15 cellular contexts compared by ENCODE assay signal in the genomic region with DNA sequence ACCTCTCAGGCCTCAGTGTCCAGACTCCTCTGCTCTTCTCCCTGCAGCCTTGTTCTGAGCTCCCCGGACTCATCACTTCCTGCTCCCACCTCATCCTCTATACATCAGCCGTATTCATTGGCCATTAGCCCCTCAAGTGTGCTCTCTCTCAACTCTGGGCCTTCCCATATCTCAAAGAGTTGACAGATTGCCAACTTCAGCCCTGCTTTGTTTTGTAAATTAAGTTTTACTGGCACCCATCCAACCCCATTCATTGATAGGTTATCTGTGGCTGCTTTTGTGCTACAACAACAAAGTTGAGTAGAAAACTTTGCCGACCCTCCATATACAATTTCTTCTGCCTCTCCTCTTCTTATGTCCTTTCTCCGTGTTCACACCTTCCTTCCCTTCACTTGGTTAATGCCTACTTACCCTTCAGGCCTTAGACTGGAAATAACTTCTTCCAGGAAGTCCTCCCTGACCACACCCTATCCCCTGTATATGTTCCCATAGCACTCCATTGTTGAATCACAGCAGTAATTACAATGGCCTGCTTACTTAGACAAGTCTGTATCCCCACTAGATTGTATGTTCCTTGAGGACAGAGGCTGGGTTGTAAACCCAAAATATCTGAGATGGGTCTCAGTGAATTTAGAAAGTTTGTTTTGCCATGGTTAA.
DNase-seq lines count a peak whose midpoint lies in the region; ATAC-seq, FAIRE-seq and TF ChIP-seq lines count a peak whose summit lies in the region.
"Had no signal": no experiment of that assay in that cellular context is flagged by ENCODE, and none has a peak within 500 bp of the region (broad histone marks: within the 10 kb centered on the region; RNA-seq: fewer than 3 reads in every experiment).

No MANE protein-coding gene starts in this region.

- no peak overlapping the region for H4K91ac ChIP-seq in neuronal stem cell (ENCODE audit: low read depth, low read length, poor library complexity)

- H3K79me1 ChIP-seq in neuronal stem cell (ENCODE audit: low read depth, low read length): no peaks in the 10 kb centered on the region

- H3K9ac ChIP-seq in Karpas-422 (ENCODE audit: low read length): no peak overlapping the region
- H3K9ac ChIP-seq in astrocyte (ENCODE audit: low read length): no peak overlapping the region
- H3K9ac ChIP-seq in neuronal stem cell (ENCODE audit: low read depth, low read length, poor library complexity): no peak overlapping the region

- no peak overlapping the region for H2AK5ac ChIP-seq in neuronal stem cell (ENCODE audit: low read depth, low read length)

- H3K36me3 ChIP-seq in BE2C (no peaks in the 10 kb centered on the region), Karpas-422 (ENCODE audit: insufficient read depth, low read length) (no peaks in the 10 kb centered on the region), astrocyte (ENCODE audit: insufficient read depth, low read length) (no peaks in the 10 kb centered on the region), neuronal stem cell (replicated peaks in 1 of 2; ENCODE audit: control insufficient read depth in 2 of 2, insufficient read depth in 2 of 2, low read length in 2 of 2) (no peaks in the 10 kb centered on the region)

- H3K27ac ChIP-seq in Karpas-422 (ENCODE audit: low read length): no peak overlapping the region
- H3K27ac ChIP-seq in astrocyte (ENCODE audit: low read depth, low read length): no peak overlapping the region
- no peak overlapping the region for H3K27ac ChIP-seq in neuronal stem cell (replicated peaks; ENCODE audit: low read length)

- H3K27me3 ChIP-seq in BE2C (no peaks in the 10 kb centered on the region), Karpas-422 (ENCODE audit: low read length) (no peaks in the 10 kb centered on the region), astrocyte (ENCODE audit: insufficient read depth, low read length) (no peaks in the 10 kb centered on the region), neuronal stem cell (ENCODE audit: control insufficient read depth in 3 of 3, insufficient read depth in 3 of 3, low read depth in 1 of 3, low read length in 3 of 3) (no peaks in the 10 kb centered on the region)

- H3K79me2 ChIP-seq in Karpas-422 (ENCODE audit: low read length) (no peaks in the 10 kb centered on the region), astrocyte (ENCODE audit: insufficient read depth, low read length) (no peaks in the 10 kb centered on the region)

- H3K27me3 Mint-ChIP-seq in astrocyte (ENCODE audit: low read depth, unreplicated experiment): peaks cover 6% of the 10 kb centered on the region

- no peak for FAIRE-seq in astrocyte (lab: Jason Lieb, UNC)
- FAIRE-seq: H54 had no signal

- H3K4me3 Mint-ChIP-seq in astrocyte (ENCODE audit: unreplicated experiment): no peak overlapping the region
- H3K4me3 Mint-ChIP-seq: CD8-positive, alpha-beta memory T cell had no signal

- ATAC-seq in HG02623 (IDR thresholded peaks at IDR 0.05; ENCODE audit: unreplicated experiment): no peak
- ATAC-seq in HG03565 (IDR thresholded peaks at IDR 0.05; ENCODE audit: unreplicated experiment): no peak

- H2BK120ac ChIP-seq in neuronal stem cell (ENCODE audit: low read depth, low read length): no peak overlapping the region

- TF ChIP-seq CTCF in BE2C (IDR thresholded peaks at IDR 0.05; ENCODE audit: low read depth, low read length) (no peak), astrocyte (IDR thresholded peaks at IDR 0.05; ENCODE audit: insufficient read depth, low read depth, low read length) (no peak)

- H2BK12ac ChIP-seq in neuronal stem cell (ENCODE audit: low read length): no peak overlapping the region

- no peaks in the 10 kb centered on the region for H3K9me2 ChIP-seq in Karpas-422 (replicated peaks; ENCODE audit: insufficient read depth, low read length)

- no peak overlapping the region for H2BK15ac ChIP-seq in neuronal stem cell (ENCODE audit: low read length)

- peaks cover 8% of the 10 kb centered on the region for H3K9me3 Mint-ChIP-seq in astrocyte (ENCODE audit: unreplicated experiment)
- H3K9me3 Mint-ChIP-seq: CD8-positive, alpha-beta memory T cell had no signal

- H3K36me3 Mint-ChIP-seq in astrocyte (ENCODE audit: low read depth, unreplicated experiment): no peaks in the 10 kb centered on the region

- WGBS in neuronal stem cell (ENCODE audit: extremely low coverage in 2 of 2, insufficient read length in 2 of 2, insufficient replicate concordance in 1 of 2), 2 donors: no CpG with 5 or more reads among the region's 4 CpGs

- no peak overlapping the region for H3K14ac ChIP-seq in neuronal stem cell (ENCODE audit: low read length)

- H4K8ac ChIP-seq in neuronal stem cell (ENCODE audit: low read depth, low read length): no peak overlapping the region

- H3K18ac ChIP-seq in neuronal stem cell (ENCODE audit: low read length): no peak overlapping the region

- no peak overlapping the region for H3K23ac ChIP-seq in neuronal stem cell (ENCODE audit: low read depth, low read length, poor library complexity)

- H3K4me1 Mint-ChIP-seq in astrocyte (ENCODE audit: low read depth, unreplicated experiment): no peaks in the 10 kb centered on the region
- H3K4me1 Mint-ChIP-seq: CD8-positive, alpha-beta memory T cell had no signal

- H3K4me1 ChIP-seq in BE2C: peaks cover 24% of the 10 kb centered on the region
- H3K4me1 ChIP-seq in Karpas-422 (ENCODE audit: low read length): 0 out of 2 replicates have a peak, but pooled peaks cover 3% of the 10 kb centered on the region
- no peaks in the 10 kb centered on the region for H3K4me1 ChIP-seq in astrocyte (ENCODE audit: insufficient read depth, low read length)
- peaks cover 0 to 2% of the 10 kb centered on the region in 2 donors for H3K4me1 ChIP-seq in neuronal stem cell (ENCODE audit: control insufficient read depth in 2 of 2, insufficient read depth in 1 of 2, low read depth in 1 of 2, low read length in 2 of 2)

- no peak overlapping the region for H2AFZ ChIP-seq in Karpas-422 (ENCODE audit: low read length)
- H2AFZ ChIP-seq in astrocyte (ENCODE audit: low read depth, low read length): peak overlapping the region; percentile 52
- no peak overlapping the region for H2AFZ ChIP-seq in neuronal stem cell (ENCODE audit: low read length)

- no peak overlapping the region for H3K4me2 ChIP-seq in Karpas-422 (ENCODE audit: low read depth, low read length, poor library complexity, severe bottlenecking)
- H3K4me2 ChIP-seq in astrocyte (ENCODE audit: low read length): no peak overlapping the region
- no peak overlapping the region for H3K4me2 ChIP-seq in neuronal stem cell (ENCODE audit: insufficient read depth, low read length, poor library complexity, severe bottlenecking)

- peak; percentile 66 for DNase-seq in BE2C
- DNase-seq in Karpas-422: peak; percentile 39
- no peak for DNase-seq in astrocyte (ENCODE audit: low read depth)
- peak; percentile 12 to 31 for DNase-seq in lung microvascular endothelial cell (ENCODE audit: low read depth in 2 of 2)
- DNase-seq in SK-N-DZ (ENCODE audit: low spot score): no peak
- DNase-seq in neuronal stem cell (ENCODE audit: low spot score): no peak
- DNase-seq: CD8-positive, alpha-beta memory T cell; DMS153; EL; NCI-H146; NCI-H2081 treated with DMSO at 0.1 percent for 48 hours; NCI-H345 had no signal

- no peak overlapping the region for H3K4ac ChIP-seq in neuronal stem cell (ENCODE audit: low read length)

- no peak overlapping the region for H3K4me3 ChIP-seq in BE2C (ENCODE audit: low read depth, low read length)
- no peak overlapping the region for H3K4me3 ChIP-seq in Karpas-422 (ENCODE audit: low read length)
- H3K4me3 ChIP-seq in astrocyte (ENCODE audit: insufficient read depth, low read depth, low read length): no peak overlapping the region
- H3K4me3 ChIP-seq in neuronal stem cell (ENCODE audit: low read length in 2 of 2): no peak overlapping the region

- H4K20me1 ChIP-seq in Karpas-422 (ENCODE audit: insufficient read depth, low read depth, low read length) (no peaks in the 10 kb centered on the region), astrocyte (ENCODE audit: insufficient read depth, low read length) (no peaks in the 10 kb centered on the region)

- no peak overlapping the region for H2BK5ac ChIP-seq in neuronal stem cell (ENCODE audit: low read length)

- H3K27ac Mint-ChIP-seq in astrocyte (ENCODE audit: unreplicated experiment): no peak overlapping the region
- H3K27ac Mint-ChIP-seq: CD8-positive, alpha-beta memory T cell had no signal

- no peaks in the 10 kb centered on the region for H3K9me3 ChIP-seq in BE2C
- no peaks in the 10 kb centered on the region for H3K9me3 ChIP-seq in Karpas-422 (ENCODE audit: low read length)
- no peaks in the 10 kb centered on the region for H3K9me3 ChIP-seq in astrocyte (ENCODE audit: insufficient read depth, low read depth, low read length)
- peaks cover 0 to 1% of the 10 kb centered on the region in 2 donors for H3K9me3 ChIP-seq in neuronal stem cell (replicated peaks in 1 of 2; ENCODE audit: control insufficient read depth in 2 of 2, insufficient read depth in 1 of 2, low read depth in 1 of 2, low read length in 2 of 2)

Comparison
In these comparisons a context has a peak if more than half of its experiments do, and no peak if none do; other contexts are left out.
1. DNase-seq: peak in BE2C (single experiment), Karpas-422 (single experiment) and lung microvascular endothelial cell (2 of 2); none in astrocyte (single experiment), SK-N-DZ (single experiment) and neuronal stem cell (single experiment).